In the genomic region with DNA sequence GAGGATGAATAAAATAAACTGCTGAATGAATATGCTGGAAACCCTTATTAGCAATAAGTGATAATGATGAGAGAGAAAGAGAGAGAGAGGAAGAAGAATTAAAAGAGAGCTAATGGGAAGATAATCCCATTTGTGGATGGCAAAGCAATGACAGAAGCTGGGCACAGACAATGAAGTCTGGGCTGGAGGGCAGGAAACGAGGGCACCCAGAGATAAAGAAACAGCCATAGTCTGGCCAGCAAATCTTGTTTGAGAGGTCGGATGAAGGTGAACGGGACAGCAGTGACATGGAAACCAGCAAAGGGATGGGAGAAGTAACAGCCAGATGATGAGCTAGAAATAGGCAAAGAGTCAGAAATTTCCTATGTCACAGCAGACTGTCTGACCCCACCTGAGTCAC, we compare ENCODE assay signal across 18 cellular contexts.
DNase-seq lines count a peak whose midpoint lies in the region; ATAC-seq and TF ChIP-seq lines count a peak whose summit lies in the region.
"Had no signal": no experiment of that assay in that cellular context is flagged by ENCODE, and none has a peak within 500 bp of the region (broad histone marks: within the 10 kb centered on the region; RNA-seq: fewer than 3 reads in every experiment).

No MANE protein-coding gene starts in this region.

- no peak overlapping the region for H2AFZ ChIP-seq in SK-N-SH (ENCODE audit: low read depth)

- H3K4me3 ChIP-seq in SK-N-SH (ENCODE audit: low read depth in 2 of 2, low read length in 1 of 2): no peak overlapping the region
- H3K4me3 ChIP-seq: A549; BLaER1 treated with 17β-estradiol and CSF1 and Interleukin-3, amounts not matched to agents 10 nM and 100 nM had no signal

- no peaks in the 10 kb centered on the region for H3K79me2 ChIP-seq in SK-N-SH (ENCODE audit: insufficient read depth)

- 10% methylated on average over 3 of the region's 3 CpGs for WGBS in SK-N-SH (ENCODE audit: low lambda C conversion rate)

- H3F3A ChIP-seq in SK-N-SH (replicated peaks; ENCODE audit: insufficient read depth): no peaks in the 10 kb centered on the region

- DNase-seq in NCI-H1694 treated with DMSO at 0.1 percent for 48 hours (lab: John Stamatoyannopoulos, UW): peak; percentile 87
- DNase-seq in NCI-H1694 (lab: John Stamatoyannopoulos, UW): no peak
- DNase-seq in SK-N-SH: peak; percentile 55
- DNase-seq in neural crest cell (ENCODE audit: low read depth, low spot score): no peak
- DNase-seq in T-helper 9 cell: no peak
- DNase-seq: AML-193; Caco-2; Calu3; CD4-positive, alpha-beta T cell; CD8-positive, alpha-beta T cell; DMS79 treated with DMSO at 0.1 percent for 48 hours; GF-D8 had no signal

- H3K9me2 ChIP-seq in SK-N-SH: no peaks in the 10 kb centered on the region

- TF ChIP-seq CTCF in SK-N-SH (IDR thresholded peaks at IDR 0.05): no peak
- TF ChIP-seq CTCF in neural crest cell (conservative IDR thresholded peaks at IDR 0.05): no peak

- no peak overlapping the region for H3K4me3 Mint-ChIP-seq in neural crest cell
- H3K4me3 Mint-ChIP-seq: B cell; CD4-positive, alpha-beta T cell; CD8-positive, alpha-beta T cell had no signal

- TF ChIP-seq RAD21 in SK-N-SH (IDR thresholded peaks at IDR 0.05; ENCODE audit: low read length): peak; percentile 10; the same call in 1 of the 2 replicates

- peaks cover 0 to 37% of the 10 kb centered on the region in 2 experiments; a peak in 2 of 4 replicates for H3K4me1 ChIP-seq in SK-N-SH (ENCODE audit: control insufficient read depth in 1 of 2, insufficient read depth in 2 of 2, low read depth in 1 of 2, low read length in 1 of 2)
- H3K4me1 ChIP-seq: A549, Caco-2 had no signal

- no peaks in the 10 kb centered on the region for H3K9me3 ChIP-seq in SK-N-SH
- H3K9me3 ChIP-seq: A549; BLaER1 treated with 17β-estradiol and CSF1 and Interleukin-3, amounts not matched to agents 10 nM and 100 nM; Caco-2 had no signal

- peak in 1 of 2 experiments; percentile 88; a peak in 2 of 4 replicates for TF ChIP-seq EP300 in SK-N-SH (IDR thresholded peaks at IDR 0.05; ENCODE audit: borderline replicate concordance in 1 of 2, low read depth in 1 of 2, low read length in 1 of 2)

- H3K9ac ChIP-seq in SK-N-SH: no peak overlapping the region
- H3K9ac ChIP-seq: BLaER1 treated with 17β-estradiol and CSF1 and Interleukin-3, amounts not matched to agents 10 nM and 100 nM had no signal

- H3K27me3 Mint-ChIP-seq in neural crest cell (ENCODE audit: low read depth): no peaks in the 10 kb centered on the region
- H3K27me3 Mint-ChIP-seq: B cell; CD4-positive, alpha-beta T cell had no signal

- H3K36me3 ChIP-seq in SK-N-SH (replicated peaks in 1 of 2; ENCODE audit: control insufficient read depth in 1 of 2, insufficient read depth in 2 of 2, low read length in 1 of 2): no peaks in the 10 kb centered on the region
- H3K36me3 ChIP-seq: BLaER1 treated with 17β-estradiol and CSF1 and Interleukin-3, amounts not matched to agents 10 nM and 100 nM had no signal

- H3K36me3 Mint-ChIP-seq in neural crest cell (ENCODE audit: low read depth): peaks cover 11% of the 10 kb centered on the region
- H3K36me3 Mint-ChIP-seq: CD8-positive, alpha-beta T cell had no signal

- H3K4me1 Mint-ChIP-seq in neural crest cell: peaks cover 10% of the 10 kb centered on the region
- H3K4me1 Mint-ChIP-seq: B cell had no signal

- POLR2A ChIA-PET in SK-N-SH (lab: Yijun Ruan, JAX): no interaction called here

- no peak; the same call in 2 of the 3 replicates for ATAC-seq in SK-N-SH treated with all-trans-retinoic acid at 6 μM for 48 hours
- ATAC-seq: A549; CD8-positive, alpha-beta T cell had no signal

- no peaks in the 10 kb centered on the region for H3K27me3 ChIP-seq in SK-N-SH (ENCODE audit: insufficient read depth)
- H3K27me3 ChIP-seq: BLaER1 treated with 17β-estradiol and CSF1 and Interleukin-3, amounts not matched to agents 10 nM and 100 nM had no signal

- H3K9me3 Mint-ChIP-seq in neural crest cell: peaks cover 2% of the 10 kb centered on the region
- H3K9me3 Mint-ChIP-seq: CD4-positive, alpha-beta T cell; CD8-positive, alpha-beta T cell had no signal

- H3K4me2 ChIP-seq in SK-N-SH: no peak overlapping the region
- H3K4me2 ChIP-seq: A549 had no signal

- CTCF ChIA-PET in SK-N-SH (lab: Yijun Ruan, JAX): interaction anchor here (1.1 kb wide), 1 partner anchor 13 kb away, joined by 4 read pairs; no protein-coding TSS in a partner anchor

- no peaks in the 10 kb centered on the region for H4K20me1 ChIP-seq in SK-N-SH (ENCODE audit: insufficient read depth)
- H4K20me1 ChIP-seq: BLaER1 treated with 17β-estradiol and CSF1 and Interleukin-3, amounts not matched to agents 10 nM and 100 nM had no signal

- peak overlapping the region in 1 of 2 experiments; percentile 96; a peak in 2 of 4 replicates for H3K27ac ChIP-seq in SK-N-SH (ENCODE audit: low read depth in 2 of 2, low read length in 1 of 2)
- H3K27ac ChIP-seq: 22Rv1; A549; BLaER1 treated with 17β-estradiol and CSF1 and Interleukin-3, amounts not matched to agents 10 nM and 100 nM; C4-2B had no signal

- H3K27ac Mint-ChIP-seq in neural crest cell (ENCODE audit: unreplicated experiment): peak overlapping the region; percentile 94
- H3K27ac Mint-ChIP-seq: B cell; CD4-positive, alpha-beta T cell; CD8-positive, alpha-beta T cell had no signal

TF ChIP-seq in SK-N-SH, 30 proteins besides CTCF, POLR2A, EP300 and RAD21:
- TF ChIP-seq GATA2 (CRISPR knock-in tag; IDR thresholded peaks at IDR 0.05): peak; percentile 54
- no peak for TF ChIP-seq TEAD4 (IDR thresholded peaks at IDR 0.05; ENCODE audit: borderline replicate concordance, insufficient read depth)
- TF ChIP-seq, protein P1, sequence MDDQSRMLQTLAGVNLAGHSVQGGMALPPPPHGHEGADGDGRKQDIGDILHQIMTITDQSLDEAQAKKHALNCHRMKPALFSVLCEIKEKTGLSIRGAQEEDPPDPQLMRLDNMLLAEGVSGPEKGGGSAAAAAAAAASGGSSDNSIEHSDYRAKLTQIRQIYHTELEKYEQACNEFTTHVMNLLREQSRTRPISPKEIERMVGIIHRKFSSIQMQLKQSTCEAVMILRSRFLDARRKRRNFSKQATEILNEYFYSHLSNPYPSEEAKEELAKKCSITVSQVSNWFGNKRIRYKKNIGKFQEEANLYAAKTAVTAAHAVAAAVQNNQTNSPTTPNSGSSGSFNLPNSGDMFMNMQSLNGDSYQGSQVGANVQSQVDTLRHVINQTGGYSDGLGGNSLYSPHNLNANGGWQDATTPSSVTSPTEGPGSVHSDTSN (IDR thresholded peaks at IDR 0.05): no peak
- TF ChIP-seq RCOR1 (IDR thresholded peaks at IDR 0.05; ENCODE audit: low read length): peak; percentile 44; the same call in 1 of the 2 replicates
- TF ChIP-seq, protein P2, sequence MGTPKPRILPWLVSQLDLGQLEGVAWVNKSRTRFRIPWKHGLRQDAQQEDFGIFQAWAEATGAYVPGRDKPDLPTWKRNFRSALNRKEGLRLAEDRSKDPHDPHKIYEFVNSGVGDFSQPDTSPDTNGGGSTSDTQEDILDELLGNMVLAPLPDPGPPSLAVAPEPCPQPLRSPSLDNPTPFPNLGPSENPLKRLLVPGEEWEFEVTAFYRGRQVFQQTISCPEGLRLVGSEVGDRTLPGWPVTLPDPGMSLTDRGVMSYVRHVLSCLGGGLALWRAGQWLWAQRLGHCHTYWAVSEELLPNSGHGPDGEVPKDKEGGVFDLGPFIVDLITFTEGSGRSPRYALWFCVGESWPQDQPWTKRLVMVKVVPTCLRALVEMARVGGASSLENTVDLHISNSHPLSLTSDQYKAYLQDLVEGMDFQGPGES (IDR thresholded peaks at IDR 0.05; ENCODE audit: low read depth, low read length): no peak

TF ChIP-seq in SK-N-SH treated with all-trans-retinoic acid at 6 μM for 48 hours, 23 proteins besides CTCF, POLR2A, EP300 and RAD21:
- TF ChIP-seq ZNF565 (CRISPR knock-in tag; conservative IDR thresholded peaks at IDR 0.05; ENCODE audit: low read depth): no peak
- no peak for TF ChIP-seq CSDC2 (CRISPR knock-in tag; IDR thresholded peaks at IDR 0.05)
- no peak for TF ChIP-seq TOX (CRISPR knock-in tag; IDR thresholded peaks at IDR 0.05; ENCODE audit: borderline replicate concordance)
- TF ChIP-seq ZNF70 (CRISPR knock-in tag; IDR thresholded peaks at IDR 0.05): no peak

Comparison
In these comparisons a context has a peak if more than half of its experiments do, and no peak if none do; other contexts are left out.
1. DNase-seq: peak in NCI-H1694 treated with DMSO at 0.1 percent for 48 hours (single experiment) and SK-N-SH (single experiment); none in NCI-H1694 (single experiment), neural crest cell (single experiment) and T-helper 9 cell (single experiment).